In the genomic region with DNA sequence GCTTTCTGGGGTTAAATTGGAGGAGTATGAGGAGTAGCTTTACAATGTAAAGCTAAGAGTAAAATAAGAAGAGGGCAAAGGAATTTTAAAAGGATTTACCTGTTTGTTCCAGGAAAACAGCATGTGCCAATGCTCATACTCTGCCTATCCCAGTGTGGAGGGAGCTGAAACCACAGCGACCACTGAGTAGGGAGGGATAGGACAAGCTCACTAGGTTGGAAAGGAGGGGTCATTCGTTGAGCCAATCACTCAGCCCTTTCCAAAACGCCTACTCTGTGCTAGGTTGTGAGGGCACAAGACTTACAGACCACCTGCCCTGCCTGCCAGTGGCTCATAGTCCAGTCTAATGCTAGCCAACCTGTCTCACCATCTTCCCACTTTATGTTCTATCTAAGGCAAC, we compare ENCODE assay signal across 8 cellular contexts. TPM values are rescaled to one million over a fixed set of nuclear protein-coding genes. Genes with fewer than 3 reads are reported as not detected.
A peak's percentile ranks its signal among the peaks of the same experiment; 100 is the strongest.
DNase-seq lines count a peak whose midpoint lies in the region; ATAC-seq and TF ChIP-seq lines count a peak whose summit lies in the region.

No MANE protein-coding gene starts in this region.

- peaks cover 4% of the 10 kb centered on the region for H3K9me3 Mint-ChIP-seq in activated T-helper 2 cell treated with anti-CD3 and anti-CD28 coated beads, Interferon-gamma antibody, Interleukin-2, Interleukin-4, amounts not matched to agents 10 μg/mL and 5 μg/mL and 100 μg/mL, durations not matched to agents 14 hours and 24 hours and 36 hours

- H3K27me3 Mint-ChIP-seq in activated T-helper 2 cell treated with anti-CD3 and anti-CD28 coated beads, Interferon-gamma antibody, Interleukin-2, Interleukin-4, amounts not matched to agents 10 μg/mL and 5 μg/mL and 100 μg/mL, durations not matched to agents 14 hours and 24 hours and 36 hours (ENCODE audit: low read depth): no peaks in the 10 kb centered on the region

- H3K9me3 ChIP-seq in right cardiac atrium (ENCODE audit: control insufficient read depth, low read length) (no peaks in the 10 kb centered on the region), vagina (no peaks in the 10 kb centered on the region)

- H3K36me3 Mint-ChIP-seq in activated T-helper 2 cell treated with anti-CD3 and anti-CD28 coated beads, Interferon-gamma antibody, Interleukin-2, Interleukin-4, amounts not matched to agents 10 μg/mL and 5 μg/mL and 100 μg/mL, durations not matched to agents 14 hours and 24 hours and 36 hours (ENCODE audit: low read depth): peaks cover 19% of the 10 kb centered on the region

- TF ChIP-seq POLR2A in vagina (IDR thresholded peaks at IDR 0.05): no peak

- no peak for DNase-seq in right cardiac atrium
- no peak for DNase-seq in left ventricle myocardium superior
- DNase-seq in activated T-helper 2 cell treated with anti-CD3 and anti-CD28 coated beads, Interferon-gamma antibody, Interleukin-2, Interleukin-4, amounts not matched to agents 10 μg/mL and 5 μg/mL and 100 μg/mL, durations not matched to agents 14 hours and 24 hours and 36 hours (ENCODE audit: low spot score): no peak
- no peak for DNase-seq in kidney epithelial cell (ENCODE audit: low read depth)
- DNase-seq in vagina (ENCODE audit: extremely low spot score in 2 of 2): no peak
- DNase-seq in NCI-H1417 treated with DMSO at 0.1 percent for 48 hours (lab: John Stamatoyannopoulos, UW): no peak
- DNase-seq in NCI-H1092 treated with DMSO at 0.1 percent for 48 hours (lab: John Stamatoyannopoulos, UW): no peak
- no peak for DNase-seq in central memory CD4-positive, alpha-beta T cell

- H3K4me1 Mint-ChIP-seq in activated T-helper 2 cell treated with anti-CD3 and anti-CD28 coated beads, Interferon-gamma antibody, Interleukin-2, Interleukin-4, amounts not matched to agents 10 μg/mL and 5 μg/mL and 100 μg/mL, durations not matched to agents 14 hours and 24 hours and 36 hours (ENCODE audit: low read depth): peaks cover 42% of the 10 kb centered on the region

- ATAC-seq in right cardiac atrium (no peak), left ventricle myocardium superior (no peak)

- intact Hi-C loops in right cardiac atrium (cut with DNase I) (loop anchor here in 1 of 4 donors (5.0 kb wide), 1 partner anchor 51 kb away; the partner anchor contains the start of gene CNP), left ventricle myocardium superior (cut with micrococcal nuclease) (no loop called here), vagina (cut with DNase I) (loop anchor here (5.0 kb wide), 1 partner anchor 51 kb away; the partner anchor contains the start of gene CNP)
- intact Hi-C loops in activated T-helper 2 cell treated with anti-CD3 and anti-CD28 coated beads, Interferon-gamma antibody, Interleukin-2, Interleukin-4, amounts not matched to agents 10 μg/mL and 5 μg/mL and 100 μg/mL, durations not matched to agents 14 hours and 24 hours and 36 hours (cut with micrococcal nuclease): loop anchor here (10.0 kb wide), 1 partner anchor 154 kb away; the partner anchor contains the start of gene KLHL11

- H3K4me3 ChIP-seq in right cardiac atrium (ENCODE audit: low read length) (peak overlapping the region; percentile 73), kidney epithelial cell (ENCODE audit: low read depth, low read length) (peak overlapping the region; percentile 80), vagina (peak overlapping the region; percentile 77 to 92)

- peak overlapping the region; percentile 87 for H3K27ac Mint-ChIP-seq in activated T-helper 2 cell treated with anti-CD3 and anti-CD28 coated beads, Interferon-gamma antibody, Interleukin-2, Interleukin-4, amounts not matched to agents 10 μg/mL and 5 μg/mL and 100 μg/mL, durations not matched to agents 14 hours and 24 hours and 36 hours

- WGBS in right cardiac atrium: 33% methylated on average over 3 of the region's 3 CpGs

- H3K36me3 ChIP-seq in kidney epithelial cell (ENCODE audit: control insufficient read depth, insufficient read depth, low read length) (no peaks in the 10 kb centered on the region), vagina (peaks cover 0 to 17% of the 10 kb centered on the region in 2 donors)

- H3K4me3 Mint-ChIP-seq in activated T-helper 2 cell treated with anti-CD3 and anti-CD28 coated beads, Interferon-gamma antibody, Interleukin-2, Interleukin-4, amounts not matched to agents 10 μg/mL and 5 μg/mL and 100 μg/mL, durations not matched to agents 14 hours and 24 hours and 36 hours (ENCODE audit: low read depth): peak overlapping the region; percentile 99

- no peaks in the 10 kb centered on the region for H3K27me3 ChIP-seq in right cardiac atrium (ENCODE audit: control insufficient read depth, insufficient read depth)
- no peaks in the 10 kb centered on the region for H3K27me3 ChIP-seq in kidney epithelial cell (ENCODE audit: control insufficient read depth, insufficient read depth, low read length)
- H3K27me3 ChIP-seq in vagina: no peaks in the 10 kb centered on the region

- TF ChIP-seq CTCF in kidney epithelial cell (IDR thresholded peaks at IDR 0.05; ENCODE audit: insufficient read depth, low read length, poor library complexity, severe bottlenecking) (no peak), vagina (IDR thresholded peaks at IDR 0.05) (no peak)

- H3K4me1 ChIP-seq in right cardiac atrium (ENCODE audit: control insufficient read depth, insufficient read depth, low read length): peaks cover 2% of the 10 kb centered on the region
- peaks cover 52% of the 10 kb centered on the region for H3K4me1 ChIP-seq in vagina

- no peak overlapping the region for H3K27ac ChIP-seq in right cardiac atrium (ENCODE audit: low read length)
- peak overlapping the region; percentile 91 for H3K27ac ChIP-seq in vagina

RNA-seq across cellular contexts. Expression of gene DNAJC7, which starts 1.1 kb away (rescaled TPM):
- 10 to 100 TPM; 56.2 to 81.5 (median 65.3) TPM for total RNA-seq in right cardiac atrium
- polyA plus RNA-seq in right cardiac atrium: 60.7 TPM
- total RNA-seq in left ventricle myocardium superior: 76.6 TPM
- 103 and 115 TPM in 2 replicates for total RNA-seq in activated T-helper 2 cell treated with anti-CD3 and anti-CD28 coated beads, Interferon-gamma antibody, Interleukin-2, Interleukin-4, amounts not matched to agents 10 μg/mL and 5 μg/mL and 100 μg/mL, durations not matched to agents 14 hours and 24 hours and 36 hours
- 68.0 and 73.5 TPM in 2 replicates for total RNA-seq in kidney epithelial cell
- total RNA-seq in vagina: 60.2 TPM

RNA-seq across cellular contexts. Expression of gene NKIRAS2, which starts 1.6 kb away (rescaled TPM):
- total RNA-seq in right cardiac atrium (10 to 100 TPM; 39.1 to 47.9 (median 40.4) TPM), left ventricle myocardium superior (44.8 TPM), kidney epithelial cell (74.4 and 77.8 TPM in 2 replicates), vagina (28.7 TPM)
- polyA plus RNA-seq in right cardiac atrium: 53.9 TPM
- 25.8 and 28.2 TPM in 2 replicates for total RNA-seq in activated T-helper 2 cell treated with anti-CD3 and anti-CD28 coated beads, Interferon-gamma antibody, Interleukin-2, Interleukin-4, amounts not matched to agents 10 μg/mL and 5 μg/mL and 100 μg/mL, durations not matched to agents 14 hours and 24 hours and 36 hours

RNA-seq across cellular contexts. Expression of gene C17orf113, which starts 32.1 kb away (rescaled TPM):
- 1 to 10 TPM in 1 of 4 donors, under 1 TPM in 3; 0.60 to 1.2 (median 0.66) TPM for total RNA-seq in right cardiac atrium
- 0.91 TPM for polyA plus RNA-seq in right cardiac atrium
- total RNA-seq in left ventricle myocardium superior: 0.52 TPM
- total RNA-seq in activated T-helper 2 cell treated with anti-CD3 and anti-CD28 coated beads, Interferon-gamma antibody, Interleukin-2, Interleukin-4, amounts not matched to agents 10 μg/mL and 5 μg/mL and 100 μg/mL, durations not matched to agents 14 hours and 24 hours and 36 hours: 0.05 and 0.21 TPM in 2 replicates
- 0.34 and 0.75 TPM in 2 replicates for total RNA-seq in kidney epithelial cell
- 0.49 TPM for total RNA-seq in vagina

RNA-seq across cellular contexts. Expression of gene CNP, which starts 51.7 kb away (rescaled TPM):
- total RNA-seq in right cardiac atrium (10 to 100 TPM; 37.1 to 41.1 (median 39.2) TPM), left ventricle myocardium superior (28.6 TPM), kidney epithelial cell (58.5 and 65.1 TPM in 2 replicates), vagina (54.0 TPM)
- polyA plus RNA-seq in right cardiac atrium: 32.1 TPM
- total RNA-seq in activated T-helper 2 cell treated with anti-CD3 and anti-CD28 coated beads, Interferon-gamma antibody, Interleukin-2, Interleukin-4, amounts not matched to agents 10 μg/mL and 5 μg/mL and 100 μg/mL, durations not matched to agents 14 hours and 24 hours and 36 hours: 71.8 and 77.3 TPM in 2 replicates
